8 cellular contexts compared by ENCODE assay signal in the genomic region with DNA sequence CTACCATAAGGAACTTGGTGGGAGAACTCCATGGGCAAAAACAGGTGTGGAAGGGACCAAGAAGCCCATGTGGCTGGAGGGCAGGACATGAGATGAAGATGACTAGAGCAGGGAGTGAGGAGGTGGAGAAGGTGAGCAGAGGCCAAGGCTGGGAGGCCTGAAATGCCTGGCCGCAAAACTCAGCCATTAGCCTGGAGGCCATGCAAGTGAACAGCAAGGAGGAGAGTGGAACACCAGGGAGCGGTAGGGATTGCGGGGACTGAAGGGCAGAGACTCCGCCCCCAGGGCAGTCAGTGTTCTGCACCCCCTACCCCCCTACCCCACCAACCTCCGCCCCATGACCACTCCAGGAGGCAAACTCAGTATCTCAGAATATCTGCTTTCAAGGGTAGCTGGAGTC. TPM values are rescaled to one million over a fixed set of nuclear protein-coding genes. Genes with fewer than 3 reads are reported as not detected.
DNase-seq lines count a peak whose midpoint lies in the region; ATAC-seq, FAIRE-seq and TF ChIP-seq lines count a peak whose summit lies in the region.

No MANE protein-coding gene starts in this region.

- no peaks in the 10 kb centered on the region for H3K27me3 Mint-ChIP-seq in IgD-negative memory B cell
- no peaks in the 10 kb centered on the region for H3K27me3 Mint-ChIP-seq in naive thymus-derived CD4-positive, alpha-beta T cell

- no peaks in the 10 kb centered on the region for H3K9me3 ChIP-seq in BLaER1
- no peaks in the 10 kb centered on the region for H3K9me3 ChIP-seq in naive thymus-derived CD4-positive, alpha-beta T cell (ENCODE audit: control insufficient read depth in 2 of 3, low read length in 3 of 3)

- DNase-seq in bronchial epithelial cell (ENCODE audit: low read depth): no peak
- no peak for DNase-seq in naive thymus-derived CD4-positive, alpha-beta T cell

- H3K36me3 Mint-ChIP-seq in IgD-negative memory B cell: peaks cover 3% of the 10 kb centered on the region
- peaks cover 0 to 12% (median 5%) of the 10 kb centered on the region in 5 donors for H3K36me3 Mint-ChIP-seq in naive thymus-derived CD4-positive, alpha-beta T cell

- CTCF ChIA-PET in naive thymus-derived CD4-positive, alpha-beta T cell (lab: Charles Lee): interaction anchor here (0.6 kb wide), 1 partner anchor 8 kb away, joined by 3 read pairs; no protein-coding TSS in a partner anchor

- peaks cover 40% of the 10 kb centered on the region for H3K36me3 ChIP-seq in BLaER1
- peaks cover 3% of the 10 kb centered on the region for H3K36me3 ChIP-seq in bronchial epithelial cell (ENCODE audit: control insufficient read depth, insufficient read depth, low read length)
- H3K36me3 ChIP-seq in naive thymus-derived CD4-positive, alpha-beta T cell (ENCODE audit: control insufficient read depth in 2 of 3, insufficient read depth in 3 of 3, low read length in 3 of 3): peaks cover 0 to 22% (median 0%) of the 10 kb centered on the region in 3 experiments

- H3K27ac ChIP-seq in BLaER1: peak overlapping the region; percentile 98
- peak overlapping the region; percentile 87 for H3K27ac ChIP-seq in naive thymus-derived CD4-positive, alpha-beta T cell (ENCODE audit: low read depth, low read length)

- peak overlapping the region; percentile 97 for H3K9ac ChIP-seq in BLaER1

- peaks cover 6 to 24% (median 23%) of the 10 kb centered on the region in 3 donors for H3K4me1 Mint-ChIP-seq in IgD-negative memory B cell
- peaks cover 22 to 51% (median 39%) of the 10 kb centered on the region in 7 donors for H3K4me1 Mint-ChIP-seq in naive thymus-derived CD4-positive, alpha-beta T cell

- H3K4me3 Mint-ChIP-seq in IgD-negative memory B cell: peak overlapping the region; percentile 57 to 98 (median 95)
- H3K4me3 Mint-ChIP-seq in naive thymus-derived CD4-positive, alpha-beta T cell: peak overlapping the region; percentile 84 to 98 (median 97)

- H3K4me2 ChIP-seq in BLaER1: peak overlapping the region; percentile 99

- peaks cover 24% of the 10 kb centered on the region for H3K4me1 ChIP-seq in BLaER1
- peaks cover 11 to 25% of the 10 kb centered on the region in 2 donors for H3K4me1 ChIP-seq in naive thymus-derived CD4-positive, alpha-beta T cell (ENCODE audit: control insufficient read depth in 2 of 2, insufficient read depth in 2 of 2, low read length in 2 of 2)

- H3K4me3 ChIP-seq in BLaER1 (peak overlapping the region; percentile 84), bronchial epithelial cell (ENCODE audit: low read depth, low read length) (no peak overlapping the region)
- H3K4me3 ChIP-seq in naive thymus-derived CD4-positive, alpha-beta T cell (ENCODE audit: low read length): peak overlapping the region; percentile 83

- no peaks in the 10 kb centered on the region for H3K27me3 ChIP-seq in BLaER1
- H3K27me3 ChIP-seq in bronchial epithelial cell (ENCODE audit: control insufficient read depth, insufficient read depth, low read length): no peaks in the 10 kb centered on the region
- H3K27me3 ChIP-seq in naive thymus-derived CD4-positive, alpha-beta T cell (ENCODE audit: control insufficient read depth in 2 of 2, insufficient read depth in 2 of 2, low read length in 2 of 2): no peaks in the 10 kb centered on the region

- peak overlapping the region in 2 of 3 donors; percentile 97 to 98 for H3K27ac Mint-ChIP-seq in IgD-negative memory B cell
- H3K27ac Mint-ChIP-seq in naive thymus-derived CD4-positive, alpha-beta T cell: peak overlapping the region; percentile 79 to 99 (median 95)

- TF ChIP-seq CTCF in bronchial epithelial cell (IDR thresholded peaks at IDR 0.05; ENCODE audit: insufficient read depth, low read length, severe bottlenecking): peak; percentile 1

- POLR2A ChIA-PET in naive thymus-derived CD4-positive, alpha-beta T cell (lab: Charles Lee): interaction anchor here (1.9 to 4.2 kb wide), 5 partner anchors 13 to 71 kb away, joined by 4 to 67 read pairs (median 33); partner anchors contain the start of genes BCL7C and CTF1

- no peak for ATAC-seq in naive thymus-derived CD4-positive, alpha-beta T cell
- no peak for ATAC-seq in HG03469 (IDR thresholded peaks at IDR 0.05; ENCODE audit: unreplicated experiment)
- ATAC-seq in HG02763 (IDR thresholded peaks at IDR 0.05; ENCODE audit: unreplicated experiment): no peak
- ATAC-seq in HG03175 (IDR thresholded peaks at IDR 0.05; ENCODE audit: unreplicated experiment): no peak
- no peak for ATAC-seq in GM18861 (IDR thresholded peaks at IDR 0.05; ENCODE audit: unreplicated experiment)

- H3K9me3 Mint-ChIP-seq in IgD-negative memory B cell: no peaks in the 10 kb centered on the region
- H3K9me3 Mint-ChIP-seq in naive thymus-derived CD4-positive, alpha-beta T cell: no peaks in the 10 kb centered on the region

- H4K20me1 ChIP-seq in BLaER1: no peaks in the 10 kb centered on the region

- no peak for FAIRE-seq in bronchial epithelial cell (lab: Jason Lieb, UNC)

- intact Hi-C loops in naive thymus-derived CD4-positive, alpha-beta T cell (cut with micrococcal nuclease): loop anchor here in 1 of 2 donors (5.0 kb wide), 2 partner anchors 155 to 325 kb away; partner anchors contain the start of genes PYCARD and STX4

RNA-seq across cellular contexts. Expression of gene BCL7C, which starts 17.0 kb away (rescaled TPM):
- polyA plus RNA-seq in IgD-negative memory B cell: 45.0 TPM
- total RNA-seq in bronchial epithelial cell: 24.7 and 50.1 TPM in 2 replicates
- 10 to 100 TPM; 17.2 to 23.7 (median 22.7) TPM for total RNA-seq in naive thymus-derived CD4-positive, alpha-beta T cell
- 10 to 100 TPM; 28.4 to 31.4 TPM for polyA plus RNA-seq in naive thymus-derived CD4-positive, alpha-beta T cell

RNA-seq across cellular contexts. Expression of gene CTF1, which starts 19.5 kb away (rescaled TPM):
- not detected for polyA plus RNA-seq in IgD-negative memory B cell
- total RNA-seq in bronchial epithelial cell: 0.26 and 0.38 TPM in 2 replicates
- total RNA-seq in naive thymus-derived CD4-positive, alpha-beta T cell: under 1 TPM in 4 of 5 experiments, not detected in 1; 0.17 to 0.54 (median 0.40) TPM
- not detected for polyA plus RNA-seq in naive thymus-derived CD4-positive, alpha-beta T cell

RNA-seq across cellular contexts. Expression of gene FBXL19, which starts 46.5 kb away (rescaled TPM):
- 0.26 TPM for polyA plus RNA-seq in IgD-negative memory B cell
- 7.9 and 10.0 TPM in 2 replicates for total RNA-seq in bronchial epithelial cell
- 10 to 100 TPM; 11.1 to 26.8 (median 17.0) TPM for total RNA-seq in naive thymus-derived CD4-positive, alpha-beta T cell
- under 1 TPM; 0.08 to 0.16 TPM for polyA plus RNA-seq in naive thymus-derived CD4-positive, alpha-beta T cell
